ENCODE assay signal across 23 cellular contexts in genomic region chr12:103493199-103493598, GRCh38.
DNase-seq lines count a peak whose midpoint lies in the region; ATAC-seq and TF ChIP-seq lines count a peak whose summit lies in the region.
"Had no signal": no experiment of that assay in that cellular context is flagged by ENCODE, and none has a peak within 500 bp of the region (broad histone marks: within the 10 kb centered on the region; RNA-seq: fewer than 3 reads in every experiment).

No MANE protein-coding gene starts in this region.

- peaks cover 30% of the 10 kb centered on the region for H3K4me1 Mint-ChIP-seq in stimulated activated memory B cell treated with anti-CD40 and anti-IgM and Interleukin-4, amounts not matched to agents 10 μg/mL and 1 μg/mL and 100 μg/mL, for 72 hours

- H3K36me3 Mint-ChIP-seq in stimulated activated memory B cell treated with anti-CD40 and anti-IgM and Interleukin-4, amounts not matched to agents 10 μg/mL and 1 μg/mL and 100 μg/mL, for 72 hours: peaks cover 7% of the 10 kb centered on the region

- H3K27ac Mint-ChIP-seq in stimulated activated memory B cell treated with anti-CD40 and anti-IgM and Interleukin-4, amounts not matched to agents 10 μg/mL and 1 μg/mL and 100 μg/mL, for 72 hours: peak overlapping the region; percentile 91
- H3K27ac Mint-ChIP-seq: GM23338 had no signal

- no peak for ATAC-seq in stimulated activated memory B cell treated with anti-CD40 and anti-IgM and Interleukin-4, amounts not matched to agents 10 μg/mL and 1 μg/mL and 100 μg/mL, for 72 hours
- ATAC-seq: A549, GM23338 had no signal

- H3K27ac ChIP-seq in HEK293 (ENCODE audit: extremely low read depth, low read depth, low read length): no peak overlapping the region
- H3K27ac ChIP-seq in KOPT-K1 (ENCODE audit: low read depth, low read length, poor library complexity, severe bottlenecking): peak overlapping the region; percentile 70
- H3K27ac ChIP-seq in epithelial cell of prostate: peak overlapping the region; percentile 51
- H3K27ac ChIP-seq: A549; BLaER1 treated with 17β-estradiol and CSF1 and Interleukin-3, amounts not matched to agents 10 nM and 100 nM; KMS-11 had no signal

- H3K36me3 ChIP-seq in HEK293 (ENCODE audit: control insufficient read depth in 2 of 2, insufficient read depth in 1 of 2, low read length in 2 of 2): no peaks in the 10 kb centered on the region
- no peaks in the 10 kb centered on the region for H3K36me3 ChIP-seq in KOPT-K1 (ENCODE audit: insufficient read depth, low read length)
- H3K36me3 ChIP-seq: BLaER1 treated with 17β-estradiol and CSF1 and Interleukin-3, amounts not matched to agents 10 nM and 100 nM; HAP-1 had no signal

- no peak overlapping the region for H3K4me3 ChIP-seq in HEK293 (ENCODE audit: low read depth, low read length)
- H3K4me3 ChIP-seq: A549; BLaER1 treated with 17β-estradiol and CSF1 and Interleukin-3, amounts not matched to agents 10 nM and 100 nM; GM23338; HAP-1 had no signal

- CTCF ChIA-PET in HEK293 (lab: Yijun Ruan, JAX): interaction anchor here (0.7 kb wide), 1 partner anchor 544 kb away, joined by 3 read pairs; no protein-coding TSS in a partner anchor

- no peak overlapping the region for H3K4me3 Mint-ChIP-seq in stimulated activated memory B cell treated with anti-CD40 and anti-IgM and Interleukin-4, amounts not matched to agents 10 μg/mL and 1 μg/mL and 100 μg/mL, for 72 hours
- H3K4me3 Mint-ChIP-seq: GM23338 had no signal

- POLR2A ChIA-PET in HEK293 (lab: Yijun Ruan, JAX): no interaction called here

- TF ChIP-seq CTCF in HEK293 (tag by site-specific recombination; IDR thresholded peaks at IDR 0.05): no peak

- H3K4me1 ChIP-seq in HEK293 (ENCODE audit: control insufficient read depth, insufficient read depth, low read length): peaks cover 2% of the 10 kb centered on the region; the same call in 1 of the 2 replicates
- H3K4me1 ChIP-seq: BLaER1 treated with 17β-estradiol and CSF1 and Interleukin-3, amounts not matched to agents 10 nM and 100 nM; HAP-1 had no signal

- H3K27me3 Mint-ChIP-seq in stimulated activated memory B cell treated with anti-CD40 and anti-IgM and Interleukin-4, amounts not matched to agents 10 μg/mL and 1 μg/mL and 100 μg/mL, for 72 hours: no peaks in the 10 kb centered on the region

- H3K9me3 Mint-ChIP-seq in stimulated activated memory B cell treated with anti-CD40 and anti-IgM and Interleukin-4, amounts not matched to agents 10 μg/mL and 1 μg/mL and 100 μg/mL, for 72 hours: peaks cover 10% of the 10 kb centered on the region
- H3K9me3 Mint-ChIP-seq: GM23338 had no signal

- H3K9me3 ChIP-seq in HEK293 (ENCODE audit: control insufficient read depth, insufficient read depth, low read depth, low read length): no peaks in the 10 kb centered on the region
- no peaks in the 10 kb centered on the region for H3K9me3 ChIP-seq in KOPT-K1 (ENCODE audit: insufficient read depth, low read length, poor library complexity, severe bottlenecking)
- H3K9me3 ChIP-seq: HAP-1 had no signal

- peak; percentile 95 for DNase-seq in epithelial cell of prostate (ENCODE audit: low read depth, low spot score)
- DNase-seq in NCI-H524 (lab: John Stamatoyannopoulos, UW): no peak
- no peak for DNase-seq in NCI-H128 (lab: John Stamatoyannopoulos, UW; ENCODE audit: unreplicated experiment)
- DNase-seq in iPS-NIHi11 (ENCODE audit: low spot score): no peak
- DNase-seq: AML-193; CD4-positive, alpha-beta T cell; IMR-90; NCI-H1092; NCI-H1436; NCI-H187; NCI-H2171 treated with DMSO at 0.1 percent for 48 hours; NCI-H510A treated with DMSO at 0.1 percent for 48 hours; NCI-H774; Right ventricle myocardium superior; RPMI8226 had no signal

TF ChIP-seq in HEK293, 187 proteins besides CTCF, POLR2A, EP300 and RAD21:
- TF ChIP-seq ZFHX2 (tag by site-specific recombination; conservative IDR thresholded peaks at IDR 0.05) (no peak), ZNF391 (tag by site-specific recombination; IDR thresholded peaks at IDR 0.05; ENCODE audit: borderline replicate concordance, low read depth) (no peak), OVOL3 (tag by site-specific recombination; IDR thresholded peaks at IDR 0.05) (no peak), KLF8 (tag by site-specific recombination; IDR thresholded peaks at IDR 0.05) (no peak), SCRT2 (tag by site-specific recombination; IDR thresholded peaks at IDR 0.05) (0 out of 2 replicates have a peak, but pooled peaks have one; percentile 7), ZNF571 (tag by site-specific recombination; IDR thresholded peaks at IDR 0.05) (no peak), ZNF658 (tag by site-specific recombination; IDR thresholded peaks at IDR 0.05) (no peak), ZNF785 (tag by site-specific recombination; IDR thresholded peaks at IDR 0.05) (no peak), ZNF623 (tag by site-specific recombination; IDR thresholded peaks at IDR 0.05) (peak; percentile 78), ZSCAN16 (tag by site-specific recombination; IDR thresholded peaks at IDR 0.05) (no peak), ZNF114 (tag by site-specific recombination; IDR thresholded peaks at IDR 0.05) (no peak), ZNF140 (tag by site-specific recombination; IDR thresholded peaks at IDR 0.05) (no peak)
- TF ChIP-seq, protein P1, sequence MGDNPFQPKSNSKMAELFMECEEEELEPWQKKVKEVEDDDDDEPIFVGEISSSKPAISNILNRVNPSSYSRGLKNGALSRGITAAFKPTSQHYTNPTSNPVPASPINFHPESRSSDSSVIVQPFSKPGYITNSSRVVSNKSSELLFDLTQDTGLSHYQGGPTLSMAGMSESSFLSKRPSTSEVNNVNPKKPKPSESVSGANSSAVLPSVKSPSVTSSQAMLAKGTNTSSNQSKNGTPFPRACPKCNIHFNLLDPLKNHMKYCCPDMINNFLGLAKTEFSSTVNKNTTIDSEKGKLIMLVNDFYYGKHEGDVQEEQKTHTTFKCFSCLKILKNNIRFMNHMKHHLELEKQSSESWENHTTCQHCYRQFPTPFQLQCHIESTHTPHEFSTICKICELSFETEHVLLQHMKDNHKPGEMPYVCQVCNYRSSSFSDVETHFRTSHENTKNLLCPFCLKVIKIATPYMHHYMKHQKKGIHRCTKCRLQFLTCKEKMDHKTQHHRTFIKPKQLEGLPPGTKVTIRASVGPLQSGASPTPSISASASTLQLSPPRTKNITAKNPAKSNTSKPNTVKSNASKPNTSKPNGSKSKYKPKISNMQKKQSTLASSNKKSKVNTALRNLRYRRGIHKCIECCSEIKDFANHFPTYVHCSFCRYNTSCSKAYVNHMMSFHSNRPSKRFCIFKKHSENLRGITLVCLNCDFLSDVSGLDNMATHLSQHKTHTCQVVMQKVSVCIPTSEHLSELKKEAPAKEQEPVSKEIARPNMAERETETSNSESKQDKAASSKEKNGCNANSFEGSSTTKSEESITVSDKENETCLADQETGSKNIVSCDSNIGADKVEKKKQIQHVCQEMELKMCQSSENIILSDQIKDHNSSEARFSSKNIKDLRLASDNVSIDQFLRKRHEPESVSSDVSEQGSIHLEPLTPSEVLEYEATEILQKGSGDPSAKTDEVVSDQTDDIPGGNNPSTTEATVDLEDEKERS (tag by site-specific recombination; IDR thresholded peaks at IDR 0.05): no peak
